Comparison of ENCODE assay signal across 17 cellular contexts in the genomic region with DNA sequence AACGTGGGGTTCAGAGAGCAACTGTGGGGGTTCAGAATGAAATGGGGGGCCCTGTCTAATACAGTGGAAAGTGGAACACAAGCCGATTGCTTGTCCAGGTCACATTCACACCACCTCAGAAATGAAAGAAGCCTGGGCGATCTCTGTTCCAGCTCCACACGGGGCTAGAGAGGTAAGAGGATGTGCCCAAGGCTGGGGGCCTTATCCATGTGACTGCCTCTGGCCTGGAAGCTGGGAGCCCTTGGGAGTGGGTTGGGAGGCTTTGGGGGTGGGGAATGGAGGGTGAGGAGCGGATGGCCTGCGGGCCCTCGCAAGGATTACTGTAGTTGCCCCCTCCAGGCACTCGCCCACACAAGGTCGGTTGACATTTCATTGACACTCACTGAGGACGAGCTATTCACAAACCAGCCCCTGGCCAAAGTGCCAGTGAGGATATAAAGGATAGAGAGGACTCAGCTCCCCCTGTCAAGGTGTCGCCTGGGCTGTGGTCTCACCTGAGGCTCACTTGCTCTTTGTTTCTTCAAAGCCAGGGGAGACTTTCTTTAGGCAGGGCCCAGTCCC.
DNase-seq lines count a peak whose midpoint lies in the region; ATAC-seq and TF ChIP-seq lines count a peak whose summit lies in the region.
"Had no signal": no experiment of that assay in that cellular context is flagged by ENCODE, and none has a peak within 500 bp of the region (broad histone marks: within the 10 kb centered on the region; RNA-seq: fewer than 3 reads in every experiment).

No MANE protein-coding gene starts in this region.

- H3K36me3 Mint-ChIP-seq in endothelial cell (ENCODE audit: low read depth, unreplicated experiment): peaks cover 4% of the 10 kb centered on the region
- H3K36me3 Mint-ChIP-seq: activated CD8-positive, alpha-beta memory T cell treated with anti-CD3 and anti-CD28 coated beads, Interleukin-2, amount 10 ng/mL, durations not matched to agents 7 days and 5 days; CD4-positive, alpha-beta memory T cell had no signal

- TF ChIP-seq RAD21 in IMR-90 (IDR thresholded peaks at IDR 0.05; ENCODE audit: low read length): no peak

- H3K4me1 ChIP-seq in IMR-90 (ENCODE audit: control insufficient read depth, insufficient read depth, low read length): peaks cover 38% of the 10 kb centered on the region
- H3K4me1 ChIP-seq in neuronal stem cell (ENCODE audit: control insufficient read depth in 2 of 2, insufficient read depth in 1 of 2, low read depth in 1 of 2, low read length in 2 of 2): peaks cover 19 to 20% of the 10 kb centered on the region in 2 donors
- peaks cover 44% of the 10 kb centered on the region for H3K4me1 ChIP-seq in testis

- peak overlapping the region; percentile 48 for H3K27ac Mint-ChIP-seq in endothelial cell (ENCODE audit: unreplicated experiment)
- H3K27ac Mint-ChIP-seq: activated CD8-positive, alpha-beta memory T cell treated with anti-CD3 and anti-CD28 coated beads, Interleukin-2, amount 10 ng/mL, durations not matched to agents 7 days and 5 days; CD4-positive, alpha-beta memory T cell had no signal

- no peak for DNase-seq in IMR-90
- DNase-seq in endothelial cell (ENCODE audit: low spot score): no peak
- no peak for DNase-seq in neuronal stem cell (ENCODE audit: low spot score)
- DNase-seq in testis: no peak
- no peak for DNase-seq in AML-193 (lab: John Stamatoyannopoulos, UW)
- DNase-seq in NCI-H2196 (lab: John Stamatoyannopoulos, UW; ENCODE audit: unreplicated experiment): no peak
- DNase-seq: activated CD4-positive, alpha-beta T cell treated with anti-CD3 and anti-CD28 coated beads for 4 hours; activated CD8-positive, alpha-beta memory T cell treated with anti-CD3 and anti-CD28 coated beads, Interleukin-2, amount 10 ng/mL, durations not matched to agents 7 days and 5 days; amniotic stem cell; CD4-positive, alpha-beta memory T cell; mesendoderm; NCI-H1105; NCI-H524 treated with DMSO at 0.1 percent for 48 hours; SHP77 treated with DMSO at 0.1 percent for 48 hours; stimulated activated CD4-positive, alpha-beta T cell treated with anti-CD3 and anti-CD28 coated beads, Interleukin-1b, Interleukin-23, amount 100 ng/mL, for 48 hours; stimulated activated naive CD4-positive, alpha-beta T cell treated with Interleukin-2 at 50 U/mL for 16 hours had no signal

- H2BK5ac ChIP-seq in IMR-90 (ENCODE audit: low read depth, low read length, poor library complexity, severe bottlenecking) (no peak overlapping the region), neuronal stem cell (ENCODE audit: low read length) (no peak overlapping the region)

- no peak for ATAC-seq in IMR-90 (ENCODE audit: low read depth)
- no peak for ATAC-seq in HG02623 (IDR thresholded peaks at IDR 0.05; ENCODE audit: unreplicated experiment)
- ATAC-seq: activated CD8-positive, alpha-beta memory T cell treated with anti-CD3 and anti-CD28 coated beads, Interleukin-2, amount 10 ng/mL, durations not matched to agents 7 days and 5 days had no signal

- peak overlapping the region; percentile 26; the same call in 1 of the 2 replicates for H2BK120ac ChIP-seq in IMR-90 (ENCODE audit: low read depth, low read length)
- no peak overlapping the region for H2BK120ac ChIP-seq in neuronal stem cell (ENCODE audit: low read depth, low read length)

- H3K23ac ChIP-seq in IMR-90 (ENCODE audit: low read depth, low read length) (no peak overlapping the region), neuronal stem cell (ENCODE audit: low read depth, low read length, poor library complexity) (peak overlapping the region; percentile 18)

- no peaks in the 10 kb centered on the region for H3K27me3 ChIP-seq in IMR-90 (ENCODE audit: control insufficient read depth, insufficient read depth, low read length)
- H3K27me3 ChIP-seq in neuronal stem cell (ENCODE audit: control insufficient read depth in 3 of 3, insufficient read depth in 3 of 3, low read depth in 1 of 3, low read length in 3 of 3): no peaks in the 10 kb centered on the region
- H3K27me3 ChIP-seq in testis: no peaks in the 10 kb centered on the region

- H3K9ac ChIP-seq in IMR-90 (ENCODE audit: low read depth, low read length): no peak overlapping the region
- no peak overlapping the region for H3K9ac ChIP-seq in neuronal stem cell (ENCODE audit: low read depth, low read length, poor library complexity)

- CTCF ChIA-PET in IMR-90 (lab: Yijun Ruan, JAX): no interaction called here

- no peaks in the 10 kb centered on the region for H3K9me3 ChIP-seq in IMR-90 (ENCODE audit: control insufficient read depth, insufficient read depth, low read length)
- H3K9me3 ChIP-seq in neuronal stem cell (replicated peaks in 1 of 2; ENCODE audit: control insufficient read depth in 2 of 2, insufficient read depth in 1 of 2, low read depth in 1 of 2, low read length in 2 of 2): no peaks in the 10 kb centered on the region
- no peaks in the 10 kb centered on the region for H3K9me3 ChIP-seq in testis

- H4K8ac ChIP-seq in IMR-90 (ENCODE audit: low read depth in 2 of 2, low read length in 2 of 2): no peak overlapping the region
- no peak overlapping the region for H4K8ac ChIP-seq in neuronal stem cell (ENCODE audit: low read depth, low read length)

- intact Hi-C loops in IMR-90 (cut with micrococcal nuclease) (loop anchor here (5.0 kb wide), 1 partner anchor 83 kb away; no protein-coding TSS in a partner anchor), testis (cut with DNase I; ENCODE audit: low total_unique reads) (loop anchor here (10.0 kb wide), 1 partner anchor 85 kb away; the partner anchor contains the start of gene LIFR)

- H3K4me3 ChIP-seq in IMR-90 (ENCODE audit: insufficient read depth, low read depth, low read length): no peak overlapping the region
- no peak overlapping the region for H3K4me3 ChIP-seq in neuronal stem cell (ENCODE audit: low read length in 2 of 2)
- no peak overlapping the region for H3K4me3 ChIP-seq in testis

- 0 out of 2 replicates have a peak overlapping the region, but pooled peaks have one; percentile 12 for H4K91ac ChIP-seq in IMR-90 (ENCODE audit: insufficient read depth, low read depth, low read length)
- H4K91ac ChIP-seq in neuronal stem cell (ENCODE audit: low read depth, low read length, poor library complexity): no peak overlapping the region

- no peak overlapping the region for H3K18ac ChIP-seq in IMR-90 (ENCODE audit: low read depth, low read length)
- no peak overlapping the region for H3K18ac ChIP-seq in neuronal stem cell (ENCODE audit: low read length)

- H2AK5ac ChIP-seq in IMR-90 (ENCODE audit: low read depth, low read length) (no peak overlapping the region), neuronal stem cell (ENCODE audit: low read depth, low read length) (no peak overlapping the region)

- H3K4me2 ChIP-seq in IMR-90 (ENCODE audit: low read depth, low read length) (no peak overlapping the region), neuronal stem cell (ENCODE audit: insufficient read depth, low read length, poor library complexity, severe bottlenecking) (no peak overlapping the region)

- dilution Hi-C loops in IMR-90 (cut with HindIII; ENCODE audit: low sequenced_read_pairs, unreplicated experiment): no loop called here

- no peak overlapping the region for H3K56ac ChIP-seq in IMR-90 (ENCODE audit: extremely low read depth, insufficient read depth, low read length)

- no peak overlapping the region for H2BK12ac ChIP-seq in neuronal stem cell (ENCODE audit: low read length)

- H3K4me3 Mint-ChIP-seq in endothelial cell (ENCODE audit: unreplicated experiment): no peak overlapping the region
- H3K4me3 Mint-ChIP-seq: activated CD8-positive, alpha-beta memory T cell treated with anti-CD3 and anti-CD28 coated beads, Interleukin-2, amount 10 ng/mL, durations not matched to agents 7 days and 5 days; CD4-positive, alpha-beta memory T cell had no signal

- no peak for TF ChIP-seq CTCF in IMR-90 (conservative IDR thresholded peaks at IDR 0.05; ENCODE audit: low read depth, low read length)
- no peak for TF ChIP-seq CTCF in endothelial cell (IDR thresholded peaks at IDR 0.05; ENCODE audit: unreplicated experiment)
- TF ChIP-seq CTCF in testis (IDR thresholded peaks at IDR 0.05): no peak

- H3K27me3 Mint-ChIP-seq in endothelial cell (ENCODE audit: unreplicated experiment): peaks cover 2% of the 10 kb centered on the region

- H4K5ac ChIP-seq in IMR-90 (ENCODE audit: low read depth, low read length): no peak overlapping the region

- H4K20me1 ChIP-seq in IMR-90 (ENCODE audit: insufficient read depth, low read length): no peaks in the 10 kb centered on the region; the same call in 1 of the 2 replicates

- H3K36me3 ChIP-seq in IMR-90 (ENCODE audit: control insufficient read depth, insufficient read depth, low read length) (no peaks in the 10 kb centered on the region), neuronal stem cell (replicated peaks in 1 of 2; ENCODE audit: control insufficient read depth in 2 of 2, insufficient read depth in 2 of 2, low read length in 2 of 2) (no peaks in the 10 kb centered on the region), testis (ENCODE audit: low read depth, missing control alignments) (no peaks in the 10 kb centered on the region)

- 100% methylated on average over 2 of the region's 11 CpGs; no CpG with 5 or more reads in 1 of the 2 experiments for WGBS in IMR-90 (ENCODE audit: extremely low coverage in 2 of 2, insufficient read length in 1 of 2), 2 experiments
- no CpG with 5 or more reads among the region's 11 CpGs for WGBS in neuronal stem cell (ENCODE audit: extremely low coverage in 2 of 2, insufficient read length in 2 of 2, insufficient replicate concordance in 1 of 2), 2 donors
- 69 to 81% methylated on average over 8 to 11 of the region's 11 CpGs for WGBS in testis, 2 donors

- H2AFZ ChIP-seq in IMR-90 (replicated peaks; ENCODE audit: low read length, poor library complexity) (no peak overlapping the region), neuronal stem cell (ENCODE audit: low read length) (peak overlapping the region; percentile 93)

- POLR2A ChIA-PET in IMR-90 (lab: Charles Lee; ENCODE audit: unreplicated experiment): no interaction called here

- H3K27ac ChIP-seq in IMR-90 (ENCODE audit: insufficient read depth, low read length) (no peak overlapping the region), neuronal stem cell (replicated peaks; ENCODE audit: low read length) (no peak overlapping the region), testis (peak overlapping the region; percentile 77 to 84)

- H3K79me1 ChIP-seq in IMR-90 (ENCODE audit: low read depth in 1 of 2, low read length in 2 of 2) (peaks cover 0 to 8% of the 10 kb centered on the region in 2 experiments; a peak in 1 of 4 replicates), neuronal stem cell (ENCODE audit: low read depth, low read length) (no peaks in the 10 kb centered on the region)

- no TSS peak for BruUV-seq in IMR-90 (replicated peaks; lab: Mats Ljungman, UMichigan)

- H3K4me1 Mint-ChIP-seq in endothelial cell (ENCODE audit: unreplicated experiment): peaks cover 18% of the 10 kb centered on the region
- H3K4me1 Mint-ChIP-seq: activated CD8-positive, alpha-beta memory T cell treated with anti-CD3 and anti-CD28 coated beads, Interleukin-2, amount 10 ng/mL, durations not matched to agents 7 days and 5 days; CD4-positive, alpha-beta memory T cell had no signal

- no peak overlapping the region for H2BK15ac ChIP-seq in IMR-90 (ENCODE audit: low read depth, low read length)
- H2BK15ac ChIP-seq in neuronal stem cell (ENCODE audit: low read length): peak overlapping the region; percentile 54

- no peak overlapping the region for H2BK20ac ChIP-seq in IMR-90 (ENCODE audit: low read depth, low read length)

- H3K14ac ChIP-seq in IMR-90 (replicated peaks; ENCODE audit: low read depth, low read length) (no peak overlapping the region), neuronal stem cell (ENCODE audit: low read length) (no peak overlapping the region)

- no peak overlapping the region for H3K4ac ChIP-seq in IMR-90 (ENCODE audit: low read depth, low read length)
- H3K4ac ChIP-seq in neuronal stem cell (ENCODE audit: low read length): no peak overlapping the region

- peaks cover 33% of the 10 kb centered on the region for H3K9me1 ChIP-seq in IMR-90 (ENCODE audit: insufficient read depth, low read length)

- in situ Hi-C loops in IMR-90 (cut with MboI; ENCODE audit: low sequenced_read_pairs): no loop called here

- H3K9me3 Mint-ChIP-seq in endothelial cell (ENCODE audit: unreplicated experiment): no peaks in the 10 kb centered on the region

- H2AK9ac ChIP-seq in IMR-90 (replicated peaks; ENCODE audit: low read depth, low read length, poor library complexity): no peak overlapping the region

- TF ChIP-seq POLR2A in IMR-90 (IDR thresholded peaks at IDR 0.05; ENCODE audit: low read depth, low read length) (no peak), testis (IDR thresholded peaks at IDR 0.05) (no peak)

Comparison
In these comparisons a context has a peak if more than half of its experiments do, and no peak if none do; other contexts are left out.
1. H3K27ac ChIP-seq: peak in testis (2 of 2); none in IMR-90 (single experiment) and neuronal stem cell (single experiment).